Comparison of ENCODE assay signal across 1 cellular context in the genomic region with DNA sequence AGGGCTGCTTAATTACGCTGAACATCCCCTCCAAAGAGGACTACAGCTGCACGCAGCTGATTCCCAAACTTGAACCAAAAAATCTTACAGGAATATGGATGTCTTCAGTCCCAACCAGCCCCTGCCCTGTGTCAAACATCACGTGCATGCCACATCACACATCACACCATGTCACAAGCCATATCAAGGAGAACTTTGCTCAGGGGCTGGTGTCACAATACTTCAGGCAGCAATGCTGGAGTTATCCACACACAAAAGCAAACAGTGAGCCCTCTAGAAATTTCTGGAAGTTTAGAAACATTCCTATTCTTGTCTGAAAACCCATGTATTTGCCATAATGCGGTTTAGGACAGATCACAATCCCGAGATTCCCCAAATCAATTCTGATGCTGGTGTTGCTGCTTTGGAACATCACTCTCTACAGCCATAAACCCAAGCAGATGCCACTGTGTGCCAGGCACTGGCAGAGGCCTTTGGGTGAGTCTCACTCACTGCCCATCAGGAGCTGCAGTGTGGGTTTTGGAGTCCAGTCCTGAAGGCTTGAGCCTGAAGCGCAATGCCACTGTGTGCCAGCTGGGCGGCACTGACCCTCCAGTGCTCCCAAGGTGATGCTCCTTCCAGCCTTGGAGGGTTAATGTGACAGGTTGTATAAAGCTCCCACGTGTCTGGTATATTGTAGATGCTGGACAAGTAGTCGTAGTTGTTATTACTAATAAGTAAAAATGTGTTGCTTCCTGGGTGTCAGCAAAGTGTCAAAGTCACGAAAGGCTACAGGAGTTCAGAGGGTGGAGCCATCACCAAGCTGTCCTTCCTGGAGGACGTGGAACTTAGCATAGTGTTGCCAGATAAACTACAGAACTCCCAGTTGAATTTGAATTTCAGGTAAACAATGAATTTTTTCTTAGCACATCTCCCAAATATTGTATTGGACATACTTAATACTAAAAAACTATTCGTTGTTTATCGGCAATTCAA.
TF ChIP-seq lines count a peak whose summit lies in the region.

No MANE protein-coding gene starts in this region.

TF ChIP-seq in HCT116, 20 proteins besides CTCF, POLR2A, EP300 and RAD21 (continued from another document):
- TF ChIP-seq, protein P1, sequence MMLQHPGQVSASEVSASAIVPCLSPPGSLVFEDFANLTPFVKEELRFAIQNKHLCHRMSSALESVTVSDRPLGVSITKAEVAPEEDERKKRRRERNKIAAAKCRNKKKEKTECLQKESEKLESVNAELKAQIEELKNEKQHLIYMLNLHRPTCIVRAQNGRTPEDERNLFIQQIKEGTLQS (IDR thresholded peaks at IDR 0.05): no peak
- no peak for TF ChIP-seq FOSL1 (IDR thresholded peaks at IDR 0.05; ENCODE audit: low read depth)
- TF ChIP-seq CBX3 (IDR thresholded peaks at IDR 0.05; ENCODE audit: low read depth): no peak
- TF ChIP-seq EZH2phosphoT487 (IDR thresholded peaks at IDR 0.05; ENCODE audit: borderline replicate concordance): no peak
- TF ChIP-seq SP1 (IDR thresholded peaks at IDR 0.05; ENCODE audit: low read depth): no peak
- TF ChIP-seq, protein P2, sequence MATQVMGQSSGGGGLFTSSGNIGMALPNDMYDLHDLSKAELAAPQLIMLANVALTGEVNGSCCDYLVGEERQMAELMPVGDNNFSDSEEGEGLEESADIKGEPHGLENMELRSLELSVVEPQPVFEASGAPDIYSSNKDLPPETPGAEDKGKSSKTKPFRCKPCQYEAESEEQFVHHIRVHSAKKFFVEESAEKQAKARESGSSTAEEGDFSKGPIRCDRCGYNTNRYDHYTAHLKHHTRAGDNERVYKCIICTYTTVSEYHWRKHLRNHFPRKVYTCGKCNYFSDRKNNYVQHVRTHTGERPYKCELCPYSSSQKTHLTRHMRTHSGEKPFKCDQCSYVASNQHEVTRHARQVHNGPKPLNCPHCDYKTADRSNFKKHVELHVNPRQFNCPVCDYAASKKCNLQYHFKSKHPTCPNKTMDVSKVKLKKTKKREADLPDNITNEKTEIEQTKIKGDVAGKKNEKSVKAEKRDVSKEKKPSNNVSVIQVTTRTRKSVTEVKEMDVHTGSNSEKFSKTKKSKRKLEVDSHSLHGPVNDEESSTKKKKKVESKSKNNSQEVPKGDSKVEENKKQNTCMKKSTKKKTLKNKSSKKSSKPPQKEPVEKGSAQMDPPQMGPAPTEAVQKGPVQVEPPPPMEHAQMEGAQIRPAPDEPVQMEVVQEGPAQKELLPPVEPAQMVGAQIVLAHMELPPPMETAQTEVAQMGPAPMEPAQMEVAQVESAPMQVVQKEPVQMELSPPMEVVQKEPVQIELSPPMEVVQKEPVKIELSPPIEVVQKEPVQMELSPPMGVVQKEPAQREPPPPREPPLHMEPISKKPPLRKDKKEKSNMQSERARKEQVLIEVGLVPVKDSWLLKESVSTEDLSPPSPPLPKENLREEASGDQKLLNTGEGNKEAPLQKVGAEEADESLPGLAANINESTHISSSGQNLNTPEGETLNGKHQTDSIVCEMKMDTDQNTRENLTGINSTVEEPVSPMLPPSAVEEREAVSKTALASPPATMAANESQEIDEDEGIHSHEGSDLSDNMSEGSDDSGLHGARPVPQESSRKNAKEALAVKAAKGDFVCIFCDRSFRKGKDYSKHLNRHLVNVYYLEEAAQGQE (IDR thresholded peaks at IDR 0.05; ENCODE audit: low read depth): no peak
- TF ChIP-seq CEBPB (IDR thresholded peaks at IDR 0.05; ENCODE audit: low read depth): no peak
- TF ChIP-seq ZNF274 (IDR thresholded peaks at IDR 0.05; ENCODE audit: low read depth, low read length): no peak
